In the genomic region with DNA sequence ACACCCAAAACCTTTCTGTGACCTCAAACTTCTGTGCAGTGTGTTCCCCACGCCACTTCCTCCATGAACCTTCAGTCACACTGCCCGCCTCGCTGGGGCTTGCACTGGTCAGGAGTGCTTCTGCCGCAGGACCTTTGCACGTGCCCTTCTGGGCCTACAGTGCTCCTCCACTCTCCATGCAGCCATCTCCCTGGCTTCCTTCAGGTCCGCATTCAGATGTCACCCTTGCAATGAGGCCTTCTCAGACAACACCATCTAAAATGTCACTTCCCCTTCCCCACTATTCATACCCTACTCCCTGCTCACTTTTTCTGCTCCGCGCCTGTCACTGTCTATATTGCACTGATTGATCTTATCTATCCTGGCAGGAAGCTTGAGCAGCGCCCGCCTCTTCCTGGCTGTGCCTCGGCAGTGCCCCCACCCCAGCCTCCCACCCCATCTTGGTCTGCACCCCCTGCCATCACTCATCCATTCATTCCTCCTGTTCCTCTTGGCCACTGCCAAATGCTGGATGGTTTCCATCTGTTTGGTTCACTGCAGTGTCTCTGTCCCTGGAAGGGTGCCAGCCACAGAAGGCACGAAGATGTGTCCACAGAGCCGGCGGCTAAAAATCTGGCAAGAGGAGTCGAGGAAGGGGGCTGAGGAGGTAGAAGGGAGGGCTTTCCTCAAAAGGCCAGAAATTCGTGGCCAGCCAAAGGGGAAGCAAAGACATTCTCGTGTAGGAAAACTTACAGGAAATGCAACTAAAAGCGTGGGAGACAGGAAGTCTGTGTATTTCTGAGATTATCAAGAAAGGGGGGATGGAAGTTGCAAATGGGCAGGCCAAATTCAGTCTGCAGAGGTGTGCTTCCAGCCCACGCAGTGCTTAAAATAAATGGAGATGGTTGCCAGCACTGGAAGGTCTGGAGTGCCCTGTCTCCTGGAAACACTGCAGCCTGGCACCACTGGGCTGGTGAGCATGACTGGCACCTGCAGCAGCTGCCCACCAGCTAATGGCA, we compare ENCODE assay signal across 8 cellular contexts.
DNase-seq lines count a peak whose midpoint lies in the region; ATAC-seq and TF ChIP-seq lines count a peak whose summit lies in the region.

No MANE protein-coding gene starts in this region.

- CTCF ChIA-PET in HEK293T (lab: Yijun Ruan, JAX): interaction anchor here (1.8 kb wide), 1 partner anchor 17 kb away, joined by 5 read pairs; no protein-coding TSS in a partner anchor

- POLR2A ChIA-PET in HEK293T (lab: Yijun Ruan, JAX): no interaction called here

- ATAC-seq in HG03432 (IDR thresholded peaks at IDR 0.05; ENCODE audit: unreplicated experiment): no peak
- no peak for ATAC-seq in HG02885 (IDR thresholded peaks at IDR 0.05; ENCODE audit: poor library complexity, unreplicated experiment)

- peak; percentile 90 for DNase-seq in DMS 273 (lab: John Stamatoyannopoulos, UW; ENCODE audit: unreplicated experiment)
- peak; percentile 90 to 97 for DNase-seq in NCI-H446 (lab: John Stamatoyannopoulos, UW)
- DNase-seq in amniotic stem cell (lab: John Stamatoyannopoulos, UW): peak; percentile 33
- DNase-seq in hypothalamus (lab: John Stamatoyannopoulos, UW): peak in 44 of 51 donors; percentile 26 to 86 (median 64)
- peak; percentile 22 for DNase-seq in stimulated activated CD4-positive, alpha-beta T cell treated with anti-CD3 and anti-CD28 coated beads, Interleukin-4, amount 100 ng/mL, for 24 hours
- DNase-seq in HEK293T (ENCODE audit: extremely low spot score): no peak

TF ChIP-seq in HEK293T, 16 proteins besides CTCF, POLR2A, EP300 and RAD21:
- TF ChIP-seq ARNT (IDR thresholded peaks at IDR 0.05): no peak
- TF ChIP-seq L3MBTL2 (conservative IDR thresholded peaks at IDR 0.05): no peak
- no peak for TF ChIP-seq SP1 (IDR thresholded peaks at IDR 0.05)
- TF ChIP-seq, protein P1, sequence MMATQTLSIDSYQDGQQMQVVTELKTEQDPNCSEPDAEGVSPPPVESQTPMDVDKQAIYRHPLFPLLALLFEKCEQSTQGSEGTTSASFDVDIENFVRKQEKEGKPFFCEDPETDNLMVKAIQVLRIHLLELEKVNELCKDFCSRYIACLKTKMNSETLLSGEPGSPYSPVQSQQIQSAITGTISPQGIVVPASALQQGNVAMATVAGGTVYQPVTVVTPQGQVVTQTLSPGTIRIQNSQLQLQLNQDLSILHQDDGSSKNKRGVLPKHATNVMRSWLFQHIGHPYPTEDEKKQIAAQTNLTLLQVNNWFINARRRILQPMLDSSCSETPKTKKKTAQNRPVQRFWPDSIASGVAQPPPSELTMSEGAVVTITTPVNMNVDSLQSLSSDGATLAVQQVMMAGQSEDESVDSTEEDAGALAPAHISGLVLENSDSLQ (IDR thresholded peaks at IDR 0.05): no peak
- no peak for TF ChIP-seq FOXA1 (IDR thresholded peaks at IDR 0.05)
- TF ChIP-seq ELF4 (IDR thresholded peaks at IDR 0.05): no peak
- TF ChIP-seq SUZ12 (IDR thresholded peaks at IDR 0.05): no peak
- TF ChIP-seq BHLHE40 (IDR thresholded peaks at IDR 0.05; ENCODE audit: borderline replicate concordance): no peak
- TF ChIP-seq LEF1 (IDR thresholded peaks at IDR 0.05; ENCODE audit: borderline replicate concordance): no peak
- TF ChIP-seq CTBP1 (IDR thresholded peaks at IDR 0.05; ENCODE audit: borderline replicate concordance): no peak
- no peak for TF ChIP-seq FOXK2 (IDR thresholded peaks at IDR 0.05)
- no peak for TF ChIP-seq NFRKB (IDR thresholded peaks at IDR 0.05)
- no peak for TF ChIP-seq TARDBP (IDR thresholded peaks at IDR 0.05)
- TF ChIP-seq HDGF (IDR thresholded peaks at IDR 0.05; ENCODE audit: borderline replicate concordance): no peak
- no peak for TF ChIP-seq ZNF384 (IDR thresholded peaks at IDR 0.05)
- no peak for TF ChIP-seq FOXM1 (IDR thresholded peaks at IDR 0.05; ENCODE audit: borderline replicate concordance)
